Comparison of ENCODE assay signal across 9 cellular contexts in genomic region chrX:103918050-103918449, GRCh38. TPM values are rescaled to one million over a fixed set of nuclear protein-coding genes. Genes with fewer than 3 reads are reported as not detected.
DNase-seq lines count a peak whose midpoint lies in the region; ATAC-seq and TF ChIP-seq lines count a peak whose summit lies in the region.
"Had no signal": no experiment of that assay in that cellular context is flagged by ENCODE, and none has a peak within 500 bp of the region (broad histone marks: within the 10 kb centered on the region; RNA-seq: fewer than 3 reads in every experiment).

No MANE protein-coding gene starts in this region.

- H3K36me3 ChIP-seq in colonic mucosa, result no peaks in the 10 kb centered on the region
- H3K36me3 ChIP-seq: neutrophil had no signal

- no peak overlapping the region for H3K27ac ChIP-seq in colonic mucosa
- H3K27ac ChIP-seq: neutrophil had no signal

- ATAC-seq in GM18505 (IDR thresholded peaks at IDR 0.05; ENCODE audit: unreplicated experiment), result no peak

- peak overlapping the region in 1 of 2 donors; percentile 58 for H3K9ac ChIP-seq in colonic mucosa (ENCODE audit: low read depth in 2 of 2, low read length in 2 of 2)

- no peaks in the 10 kb centered on the region for H3K27me3 ChIP-seq in colonic mucosa

- H3K4me3 ChIP-seq in HFF-Myc (replicated peaks; ENCODE audit: low read depth, low read length) (peak overlapping the region; percentile 50), WI38 (ENCODE audit: low read depth, low read length) (peak overlapping the region; percentile 57), colonic mucosa (peak overlapping the region; percentile 42)

- DNase-seq in ELR (ENCODE audit: low read depth) (peak; percentile 74), HFF-Myc (ENCODE audit: extremely low read depth, low read depth) (no peak), NCI-H2029 (lab: John Stamatoyannopoulos, UW) (peak; percentile 28), colonic mucosa (peak; percentile 59), left kidney (ENCODE audit: low read depth, low spot score) (peak; percentile 93)
- DNase-seq in stimulated activated CD4-positive, alpha-beta T cell treated with anti-CD3 and anti-CD28 coated beads, Interleukin-2, amount 100 ng/mL, for 4 hours (ENCODE audit: low read depth), result peak; percentile 6

- intact Hi-C loops in colonic mucosa (cut with DNase I), result no loop called here

- H3K9me3 ChIP-seq in colonic mucosa, result no peaks in the 10 kb centered on the region
- H3K9me3 ChIP-seq: neutrophil had no signal

- TF ChIP-seq POLR2A in GM18505 (IDR thresholded peaks at IDR 0.05; ENCODE audit: borderline replicate concordance, extremely low read depth, insufficient read depth, insufficient read length), result no peak

- TF ChIP-seq CTCF in HFF-Myc (IDR thresholded peaks at IDR 0.05; ENCODE audit: low read depth, low read length, missing control alignments), result peak; percentile 64
- TF ChIP-seq CTCF in WI38 (IDR thresholded peaks at IDR 0.05; ENCODE audit: low read depth, low read length), result peak; percentile 49
- TF ChIP-seq CTCF in colonic mucosa (IDR thresholded peaks at IDR 0.05), result peak; percentile 27

- no peaks in the 10 kb centered on the region for H3K4me1 ChIP-seq in colonic mucosa

RNA-seq across cellular contexts. Expression of gene TMSB15B, which starts 44.4 kb away (rescaled TPM):
- 1 to 10 TPM; 2.7 to 3.0 TPM for total RNA-seq in colonic mucosa
